Comparison of ENCODE assay signal across 8 cellular contexts in genomic region chr2:95345415-95346235, GRCh38.
DNase-seq lines count a peak whose midpoint lies in the region; ATAC-seq and TF ChIP-seq lines count a peak whose summit lies in the region.

No MANE protein-coding gene starts in this region.

- peak overlapping the region; percentile 77 for H3K4me3 Mint-ChIP-seq in T-helper 2 cell treated with Interferon-gamma antibody and Interleukin-4, amounts not matched to agents 5 μg/mL and 100 μg/mL, for 36 hours

- no peak for ATAC-seq in GM18520 (IDR thresholded peaks at IDR 0.05; ENCODE audit: unreplicated experiment)

- peak; percentile 84 for TF ChIP-seq CTCF in retinal pigment epithelial cell (conservative IDR thresholded peaks at IDR 0.05; ENCODE audit: low read depth, low read length)

- H3K27me3 ChIP-seq in iPS DF 6.9 (ENCODE audit: control insufficient read depth, insufficient read depth, low read length), result peaks cover 32% of the 10 kb centered on the region

- peak overlapping the region; percentile 42; the same call in 1 of the 2 replicates for H3K4me3 ChIP-seq in iPS DF 6.9 (ENCODE audit: low read length)
- peak overlapping the region; percentile 47 for H3K4me3 ChIP-seq in retinal pigment epithelial cell (ENCODE audit: low read length)

- no peaks in the 10 kb centered on the region for H3K36me3 Mint-ChIP-seq in T-helper 2 cell treated with Interferon-gamma antibody and Interleukin-4, amounts not matched to agents 5 μg/mL and 100 μg/mL, for 36 hours (ENCODE audit: low read depth)

- H3K4me1 ChIP-seq in iPS DF 6.9 (ENCODE audit: control insufficient read depth, insufficient read depth, low read length), result no peaks in the 10 kb centered on the region

- H3K27ac ChIP-seq in iPS DF 6.9 (ENCODE audit: low read length), result no peak overlapping the region

- no peaks in the 10 kb centered on the region for H3K36me3 ChIP-seq in iPS DF 6.9 (ENCODE audit: control insufficient read depth, insufficient read depth, low read length)

- peaks cover 43% of the 10 kb centered on the region for H3K27me3 Mint-ChIP-seq in T-helper 2 cell treated with Interferon-gamma antibody and Interleukin-4, amounts not matched to agents 5 μg/mL and 100 μg/mL, for 36 hours (ENCODE audit: low read depth)

- H3K27ac Mint-ChIP-seq in T-helper 2 cell treated with Interferon-gamma antibody and Interleukin-4, amounts not matched to agents 5 μg/mL and 100 μg/mL, for 36 hours, result no peak overlapping the region

- H3K4me1 Mint-ChIP-seq in T-helper 2 cell treated with Interferon-gamma antibody and Interleukin-4, amounts not matched to agents 5 μg/mL and 100 μg/mL, for 36 hours (ENCODE audit: low read depth), result no peaks in the 10 kb centered on the region

- H3K9me3 ChIP-seq in iPS DF 6.9 (ENCODE audit: control insufficient read depth, insufficient read depth, low read length), result no peaks in the 10 kb centered on the region

- no peaks in the 10 kb centered on the region for H3K9me3 Mint-ChIP-seq in T-helper 2 cell treated with Interferon-gamma antibody and Interleukin-4, amounts not matched to agents 5 μg/mL and 100 μg/mL, for 36 hours

- WGBS in iPS DF 6.9 (ENCODE audit: insufficient coverage, insufficient read length), result no CpG with 5 or more reads among the region's 75 CpGs

- DNase-seq in ELR (ENCODE audit: low read depth), result peak; percentile 89
- peak; percentile 83 for DNase-seq in HCEC 1CT
- peak; percentile 6 for DNase-seq in NCI-H1092 (lab: John Stamatoyannopoulos, UW)
- peak; percentile 69 for DNase-seq in T-helper 2 cell treated with Interferon-gamma antibody and Interleukin-4, amounts not matched to agents 5 μg/mL and 100 μg/mL, for 36 hours (ENCODE audit: low spot score)
- DNase-seq in astrocyte of the hippocampus (ENCODE audit: low read depth, low spot score), result peak; percentile 96
- DNase-seq in iPS DF 6.9 (ENCODE audit: low read depth, low spot score), result peak; percentile 43
- peak; percentile 26 for DNase-seq in retinal pigment epithelial cell (ENCODE audit: low read depth)

Comparison
In these comparisons a context has a peak if more than half of its experiments do, and no peak if none do; other contexts are left out.
1. DNase-seq: peak in every context shown above with its lines; median percentile 96 in astrocyte of the hippocampus; 89 in ELR; 83 in HCEC 1CT; 69 in T-helper 2 cell treated with Interferon-gamma antibody and Interleukin-4, amounts not matched to agents 5 μg/mL and 100 μg/mL, for 36 hours; 43 in iPS DF 6.9; 26 in retinal pigment epithelial cell; 6 in NCI-H1092.